Comparison of ENCODE assay signal across 23 cellular contexts in genomic region chr19:34380639-34381241, GRCh38.
"Had no signal": no experiment of that assay in that cellular context is flagged by ENCODE, and none has a peak within 500 bp of the region (broad histone marks: within the 10 kb centered on the region; RNA-seq: fewer than 3 reads in every experiment).

No MANE protein-coding gene starts in this region.

- H3K4me3 ChIP-seq: heart right ventricle, hepatocyte, left ventricle myocardium inferior, lung, neural progenitor cell, right atrium auricular region, spleen, tibial nerve, upper lobe of left lung, vagina had no signal

- H3K4me2 ChIP-seq: hepatocyte, neural progenitor cell had no signal

- H3K9ac ChIP-seq: neural progenitor cell, parathyroid adenoma had no signal

- ATAC-seq: natural killer cell; sciatic nerve; stimulated activated effector memory CD8-positive, alpha-beta T cell treated with anti-CD3 and anti-CD28 coated beads, Interleukin-12 subunit alpha, Interleukin-12 subunit beta, amount 100 ng/mL, for 72 hours; stimulated activated naive CD8-positive, alpha-beta T cell treated with anti-CD3 and anti-CD28 coated beads, Interleukin-15, amount 100 ng/mL, for 72 hours had no signal

- H3K36me3 ChIP-seq: neural progenitor cell had no signal

- FAIRE-seq: small intestine had no signal

- H3K9me3 ChIP-seq: heart right ventricle, left ventricle myocardium inferior, right atrium auricular region, spleen, tibial nerve, upper lobe of left lung, vagina had no signal

- H3K79me2 ChIP-seq: hepatocyte had no signal

- H3K4me1 ChIP-seq: neural progenitor cell, parathyroid adenoma, right atrium auricular region, spleen, tibial nerve, upper lobe of left lung, vagina had no signal

- DNase-seq: heart right ventricle; islet precursor cell; left ventricle myocardium inferior; mesendoderm; naive B cell; natural killer cell; nephron progenitor cell; small intestine; spleen; stimulated activated CD4-positive, alpha-beta T cell treated with anti-CD3 and anti-CD28 coated beads, Interleukin-4, amount 100 ng/mL, for 24 hours; stimulated activated naive CD4-positive, alpha-beta T cell; stimulated activated naive CD8-positive, alpha-beta T cell treated with anti-CD3 and anti-CD28 coated beads, Interleukin-15, amount 100 ng/mL, for 72 hours; substantia nigra; upper lobe of left lung had no signal

- H3K27ac ChIP-seq: hepatocyte, left ventricle myocardium inferior, neural progenitor cell, parathyroid adenoma, right atrium auricular region, spleen, tibial nerve, upper lobe of left lung, vagina had no signal

- H2AFZ ChIP-seq: hepatocyte, neural progenitor cell, parathyroid adenoma had no signal

- H3K27me3 ChIP-seq: heart right ventricle, hepatocyte, neural progenitor cell, right atrium auricular region, spleen, tibial nerve, upper lobe of left lung, vagina had no signal
